ENCODE assay signal across 9 cellular contexts in genomic region chr9:132673355-132673754, GRCh38. TPM values are rescaled to one million over a fixed set of nuclear protein-coding genes. Genes with fewer than 3 reads are reported as not detected.
DNase-seq lines count a peak whose midpoint lies in the region; ATAC-seq and TF ChIP-seq lines count a peak whose summit lies in the region.
"Had no signal": no experiment of that assay in that cellular context is flagged by ENCODE, and none has a peak within 500 bp of the region (broad histone marks: within the 10 kb centered on the region; RNA-seq: fewer than 3 reads in every experiment).

No MANE protein-coding gene starts in this region.

- H3K36me3 Mint-ChIP-seq in natural killer cell treated with Interleukin-12 subunit alpha and Interleukin-12 subunit beta and Interleukin-15 and Interleukin-18, amount 100 ng/mL, for 72 hours, result peaks cover 9% of the 10 kb centered on the region

- peak overlapping the region; percentile 48 for H3K4me3 Mint-ChIP-seq in natural killer cell treated with Interleukin-12 subunit alpha and Interleukin-12 subunit beta and Interleukin-15 and Interleukin-18, amount 100 ng/mL, for 72 hours

- in situ Hi-C loops in brain microvascular endothelial cell (cut with HindIII; ENCODE audit: low pct_ligation_motif_present, low sequenced_read_pairs), result no loop called here

- H3K4me3 ChIP-seq in brain microvascular endothelial cell (ENCODE audit: low read depth, low read length), result no peak overlapping the region

- H3K4me1 Mint-ChIP-seq in natural killer cell treated with Interleukin-12 subunit alpha and Interleukin-12 subunit beta and Interleukin-15 and Interleukin-18, amount 100 ng/mL, for 72 hours (ENCODE audit: low read depth in 2 of 2), result peaks cover 26 to 35% of the 10 kb centered on the region in 2 donors

- H3K27me3 Mint-ChIP-seq in natural killer cell treated with Interleukin-12 subunit alpha and Interleukin-12 subunit beta and Interleukin-15 and Interleukin-18, amount 100 ng/mL, for 72 hours, result no peaks in the 10 kb centered on the region

- ATAC-seq in natural killer cell treated with Interleukin-12 subunit alpha and Interleukin-12 subunit beta and Interleukin-15 and Interleukin-18, amount 100 ng/mL, for 72 hours, result no peak
- no peak for ATAC-seq in HG03439 (IDR thresholded peaks at IDR 0.05; ENCODE audit: unreplicated experiment)

- TF ChIP-seq CTCF in brain microvascular endothelial cell (IDR thresholded peaks at IDR 0.05; ENCODE audit: low read depth, low read length, missing control alignments), result peak; percentile 47

- peaks cover 5% of the 10 kb centered on the region for H3K36me3 ChIP-seq in brain microvascular endothelial cell (replicated peaks)

- H3K27ac Mint-ChIP-seq in natural killer cell treated with Interleukin-12 subunit alpha and Interleukin-12 subunit beta and Interleukin-15 and Interleukin-18, amount 100 ng/mL, for 72 hours, result no peak overlapping the region

- H3K27me3 ChIP-seq in brain microvascular endothelial cell (replicated peaks), result no peaks in the 10 kb centered on the region

- no peak overlapping the region for H3K27ac ChIP-seq in brain microvascular endothelial cell

- H3K9me3 Mint-ChIP-seq in natural killer cell treated with Interleukin-12 subunit alpha and Interleukin-12 subunit beta and Interleukin-15 and Interleukin-18, amount 100 ng/mL, for 72 hours, result no peaks in the 10 kb centered on the region

- DNase-seq in SIG-M5 treated with dmso at 0.1 percent for 504 hours (lab: John Stamatoyannopoulos, UW; ENCODE audit: unreplicated experiment) (peak; percentile 37), SIG-M5 (lab: John Stamatoyannopoulos, UW) (no peak), LHCN-M2 (ENCODE audit: low read depth) (peak; percentile 27), brain microvascular endothelial cell (peak; percentile 57), occipital lobe (lab: John Stamatoyannopoulos, UW) (no peak)
- DNase-seq in natural killer cell treated with Interleukin-12 subunit alpha and Interleukin-12 subunit beta and Interleukin-15 and Interleukin-18, amount 100 ng/mL, for 72 hours (ENCODE audit: low spot score), result no peak
- no peak for DNase-seq in activated CD4-positive, alpha-beta T cell treated with anti-CD3 and anti-CD28 coated beads for 4 hours
- DNase-seq: GDM1 had no signal

RNA-seq across cellular contexts. Expression of gene GTF3C4, which starts 3.1 kb away (rescaled TPM):
- total RNA-seq in LHCN-M2 (2014; rRNA removed), result 14.5 and 15.3 TPM in 2 replicates
- polyA plus RNA-seq in LHCN-M2 (2012), result 5.2 TPM
- 10 to 100 TPM; 14.4 to 18.8 TPM for total RNA-seq in natural killer cell treated with Interleukin-12 subunit alpha and Interleukin-12 subunit beta and Interleukin-15 and Interleukin-18, amount 100 ng/mL, for 72 hours
- total RNA-seq in occipital lobe, result 22.6 TPM

RNA-seq across cellular contexts. Expression of gene DDX31, which starts 3.6 kb away (rescaled TPM):
- total RNA-seq in LHCN-M2 (2014; rRNA removed) (21.0 and 23.1 TPM in 2 replicates), occipital lobe (7.3 TPM)
- 8.3 TPM for polyA plus RNA-seq in LHCN-M2 (2012)
- 10 to 100 TPM; 17.6 to 31.0 TPM for total RNA-seq in natural killer cell treated with Interleukin-12 subunit alpha and Interleukin-12 subunit beta and Interleukin-15 and Interleukin-18, amount 100 ng/mL, for 72 hours

Comparison
In these comparisons a context has a peak if more than half of its experiments do, and no peak if none do; other contexts are left out.
1. DNase-seq: peak in SIG-M5 treated with dmso at 0.1 percent for 504 hours (single experiment), LHCN-M2 (single experiment) and brain microvascular endothelial cell (single experiment); none in SIG-M5 (single experiment), natural killer cell treated with Interleukin-12 subunit alpha and Interleukin-12 subunit beta and Interleukin-15 and Interleukin-18, amount 100 ng/mL, for 72 hours (single experiment), occipital lobe (single experiment) and activated CD4-positive, alpha-beta T cell treated with anti-CD3 and anti-CD28 coated beads for 4 hours (0 of 2).